In genomic region chr11:8237453-8237852, GRCh38 we compare ENCODE assay signal across 35 cellular contexts. TPM values are rescaled to one million over a fixed set of nuclear protein-coding genes. Genes with fewer than 3 reads are reported as not detected.
"Had no signal": no experiment of that assay in that cellular context is flagged by ENCODE, and none has a peak within 500 bp of the region (broad histone marks: within the 10 kb centered on the region; RNA-seq: fewer than 3 reads in every experiment).

No MANE protein-coding gene starts in this region.

- H3K9me3 Mint-ChIP-seq: dendritic cell treated with granulocyte-macrophage colony-stimulating factor and Interleukin-4, amounts not matched to agents 40 ng/mL and 50 ng/mL, for 4 days; endodermal cell; naive B cell; nephron; stimulated activated effector memory CD8-positive, alpha-beta T cell treated with anti-CD3 and anti-CD28 coated beads, Interleukin-12 subunit alpha, Interleukin-12 subunit beta, amount 100 ng/mL, for 72 hours had no signal

- H3K27me3 ChIP-seq: colonic mucosa, gastrocnemius medialis, pancreas, right lobe of liver, stomach, testis, upper lobe of right lung, uterus had no signal

- H3K4me1 ChIP-seq: colonic mucosa, pancreas, right lobe of liver, stomach, tibial artery, upper lobe of right lung, uterus had no signal

- H3K27ac ChIP-seq: colonic mucosa, epithelial cell of prostate, gastrocnemius medialis, heart left ventricle, pancreas, right lobe of liver, stomach, testis, tibial artery, upper lobe of right lung, uterus had no signal

- H3K27me3 Mint-ChIP-seq: dendritic cell treated with granulocyte-macrophage colony-stimulating factor and Interleukin-4, amounts not matched to agents 40 ng/mL and 50 ng/mL, for 4 days had no signal

- H3K4me2 ChIP-seq: smooth muscle cell had no signal

- DNase-seq: central memory CD4-positive, alpha-beta T cell; colonic mucosa; effector CD8-positive, alpha-beta T cell; endodermal cell; foreskin fibroblast; gastrocnemius medialis; heart left ventricle; hippocampal formation; kidney glomerular epithelial cell; mesenchymal stem cell; mucosa of descending colon; naive B cell; occipital lobe; retina; stimulated activated CD4-positive, alpha-beta T cell treated with anti-CD3 and anti-CD28 coated beads, Interleukin-2, amount 100 ng/mL, for 24 hours; stimulated activated CD4-positive, alpha-beta T cell treated with anti-CD3 and anti-CD28 coated beads, Interleukin-4, amount 100 ng/mL, for 24 hours; stimulated activated naive CD4-positive, alpha-beta T cell treated with Interleukin-2 at 50 U/mL for 16 hours; stomach; testis; tibial artery; upper lobe of right lung; uterus had no signal

- ATAC-seq: esophagus mucosa; gastrocnemius medialis; heart left ventricle; mucosa of descending colon; pancreas; right lobe of liver; stimulated activated effector memory CD8-positive, alpha-beta T cell treated with anti-CD3 and anti-CD28 coated beads, Interleukin-12 subunit alpha, Interleukin-12 subunit beta, amount 100 ng/mL, for 72 hours; upper lobe of right lung had no signal

- H3K36me3 Mint-ChIP-seq: naive B cell; stimulated activated effector memory CD8-positive, alpha-beta T cell treated with anti-CD3 and anti-CD28 coated beads, Interleukin-12 subunit alpha, Interleukin-12 subunit beta, amount 100 ng/mL, for 72 hours had no signal

- H3K36me3 ChIP-seq: colonic mucosa, gastrocnemius medialis, heart left ventricle, pancreas, right lobe of liver, stomach, tibial artery, upper lobe of right lung, uterus had no signal

- H3K9me3 ChIP-seq: colonic mucosa, gastrocnemius medialis, heart left ventricle, mucosa of descending colon, pancreas, right lobe of liver, stomach, testis, tibial artery, upper lobe of right lung, uterus had no signal

- H3K4me3 Mint-ChIP-seq: dendritic cell treated with granulocyte-macrophage colony-stimulating factor and Interleukin-4, amounts not matched to agents 40 ng/mL and 50 ng/mL, for 4 days; endodermal cell; mesothelial cell of epicardium; naive B cell; nephron; stimulated activated effector memory CD8-positive, alpha-beta T cell treated with anti-CD3 and anti-CD28 coated beads, Interleukin-12 subunit alpha, Interleukin-12 subunit beta, amount 100 ng/mL, for 72 hours had no signal

- H3K27ac Mint-ChIP-seq: dendritic cell treated with granulocyte-macrophage colony-stimulating factor and Interleukin-4, amounts not matched to agents 40 ng/mL and 50 ng/mL, for 4 days; endodermal cell; mesothelial cell of epicardium; naive B cell; nephron; stimulated activated effector memory CD8-positive, alpha-beta T cell treated with anti-CD3 and anti-CD28 coated beads, Interleukin-12 subunit alpha, Interleukin-12 subunit beta, amount 100 ng/mL, for 72 hours had no signal

- H3K4me3 ChIP-seq: colonic mucosa, gastrocnemius medialis, heart left ventricle, mucosa of descending colon, pancreas, right lobe of liver, smooth muscle cell, stomach, testis, tibial artery, upper lobe of right lung, uterus had no signal

RNA-seq across cellular contexts. Expression of gene LMO1, which starts 26.2 kb away (rescaled TPM):
- total RNA-seq: colonic mucosa, esophagus mucosa, liver, lung microvascular endothelial cell, pulmonary artery endothelial cell, right lobe of liver, stomach, subcutaneous adipose tissue, upper lobe of right lung, uterus had no signal
- polyA plus RNA-seq: liver had no signal
